8 cellular contexts compared by ENCODE assay signal in the genomic region with DNA sequence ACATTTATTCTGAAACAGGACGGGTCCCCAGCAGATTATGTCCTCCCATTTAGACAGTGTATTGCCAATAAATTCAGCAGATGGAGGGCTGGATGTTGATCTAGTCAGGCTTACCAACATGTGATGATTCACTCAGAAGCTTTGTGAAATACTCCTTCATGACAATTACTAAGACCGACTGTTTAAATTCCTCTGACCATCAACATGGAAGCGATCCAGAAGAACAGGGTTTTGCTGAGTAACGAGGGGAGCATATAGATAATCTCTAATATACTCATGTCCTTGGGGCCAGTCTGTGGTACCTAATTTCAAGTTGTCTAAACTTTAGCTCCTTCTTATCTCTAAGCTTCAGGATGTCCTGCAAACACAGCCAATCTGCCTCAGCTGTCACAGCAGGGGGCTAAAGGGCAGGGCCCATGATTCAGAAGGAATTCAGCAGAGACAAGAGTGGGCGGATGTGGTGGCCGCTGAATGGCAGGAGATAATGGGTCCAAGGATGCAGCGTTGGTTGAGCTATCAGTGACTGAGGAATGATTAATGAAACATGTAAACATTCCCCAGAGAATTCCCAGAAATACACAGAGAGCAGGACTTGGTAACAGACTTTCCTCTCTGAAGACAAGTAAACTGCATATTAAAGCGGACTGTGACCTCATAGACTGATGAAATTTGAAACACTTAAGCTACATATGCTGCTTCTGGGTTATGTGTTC.
DNase-seq lines count a peak whose midpoint lies in the region; ATAC-seq, FAIRE-seq and TF ChIP-seq lines count a peak whose summit lies in the region.

No MANE protein-coding gene starts in this region.

- H3K9me3 ChIP-seq in mammary epithelial cell (replicated peaks; ENCODE audit: insufficient read depth, low read length) (no peaks in the 10 kb centered on the region), HepG2 (ENCODE audit: low read length) (no peaks in the 10 kb centered on the region), OCI-LY7 (ENCODE audit: low read length) (no peaks in the 10 kb centered on the region)

- TF ChIP-seq RAD21 in HepG2 (CRISPR knock-in tag; IDR thresholded peaks at IDR 0.05) = no peak

- CTCF ChIA-PET in mammary epithelial cell (lab: Charles Lee; ENCODE audit: low non-redundant PET) (no interaction called here), HepG2 (lab: Yijun Ruan, JAX; ENCODE audit: low intra/inter-chr PET ratio, low total read pairs) (no interaction called here), OCI-LY7 (lab: Charles Lee; ENCODE audit: unreplicated experiment) (no interaction called here)

- ATAC-seq in HepG2 = peak; percentile 98

- H3K9ac ChIP-seq in mammary epithelial cell (ENCODE audit: insufficient read depth, low read length) = no peak overlapping the region
- H3K9ac ChIP-seq in HepG2 (ENCODE audit: insufficient read depth, low read depth, low read length) = peak overlapping the region; percentile 61

- no peaks in the 10 kb centered on the region for H3K79me2 ChIP-seq in mammary epithelial cell (ENCODE audit: insufficient read depth, low read length)
- peaks cover 11% of the 10 kb centered on the region for H3K79me2 ChIP-seq in HepG2 (ENCODE audit: insufficient read depth, low read length)
- H3K79me2 ChIP-seq in OCI-LY7 (ENCODE audit: insufficient read depth, low read depth, low read length) = no peaks in the 10 kb centered on the region

- H4K20me1 ChIP-seq in mammary epithelial cell (ENCODE audit: insufficient read depth, low read length) (no peaks in the 10 kb centered on the region), HepG2 (ENCODE audit: insufficient read depth, low read length) (no peaks in the 10 kb centered on the region), OCI-LY7 (ENCODE audit: insufficient read depth, low read length) (no peaks in the 10 kb centered on the region)

- H3K36me3 ChIP-seq in mammary epithelial cell (ENCODE audit: insufficient read depth, low read length) = no peaks in the 10 kb centered on the region
- no peaks in the 10 kb centered on the region; a peak in 1 of 5 replicates for H3K36me3 ChIP-seq in HepG2 (replicated peaks in 1 of 2; ENCODE audit: control insufficient read depth in 1 of 2, insufficient read depth in 2 of 2, low read length in 2 of 2)
- no peaks in the 10 kb centered on the region for H3K36me3 ChIP-seq in OCI-LY7 (ENCODE audit: insufficient read depth, low read length)

- peaks cover 15% of the 10 kb centered on the region for H3K4me1 ChIP-seq in mammary epithelial cell (ENCODE audit: insufficient read depth, low read length)
- peaks cover 73% of the 10 kb centered on the region for H3K4me1 ChIP-seq in HepG2 (ENCODE audit: insufficient read depth, low read length)
- H3K4me1 ChIP-seq in OCI-LY7 (ENCODE audit: insufficient read depth, low read length, poor library complexity, severe bottlenecking) = no peaks in the 10 kb centered on the region

- no peak overlapping the region for H2AFZ ChIP-seq in mammary epithelial cell (ENCODE audit: low read depth, low read length)
- H2AFZ ChIP-seq in HepG2 (ENCODE audit: low read length) = no peak overlapping the region
- H2AFZ ChIP-seq in OCI-LY7 (ENCODE audit: low read length) = no peak overlapping the region

- no peaks in the 10 kb centered on the region for H3K9me2 ChIP-seq in OCI-LY7 (ENCODE audit: insufficient read depth, low read length)

- TF ChIP-seq EP300 in HepG2 (IDR thresholded peaks at IDR 0.05; ENCODE audit: low read depth in 2 of 2, low read length in 2 of 2) (peak in 1 of 2 experiments; percentile 91; a peak in 2 of 4 replicates), HepG2 (CRISPR knock-in tag; IDR thresholded peaks at IDR 0.05; ENCODE audit: borderline replicate concordance) (peak; percentile 95)

- FAIRE-seq in HepG2 (lab: Jason Lieb, UNC) = peak; percentile 96

- no peak for TF ChIP-seq CTCF in AG09319 (IDR thresholded peaks at IDR 0.05; ENCODE audit: low read depth, low read length)
- TF ChIP-seq CTCF in mammary epithelial cell (conservative IDR thresholded peaks at IDR 0.05 in 1 of 2, IDR thresholded peaks at IDR 0.05 in 1 of 2; ENCODE audit: extremely low read depth in 1 of 2, insufficient read depth in 1 of 2, low read depth in 1 of 2, low read length in 2 of 2) = no peak
- TF ChIP-seq CTCF in HepG2 (CRISPR knock-in tag; IDR thresholded peaks at IDR 0.05) = 0 out of 2 replicates have a peak, but pooled peaks have one; percentile 6
- no peak for TF ChIP-seq CTCF in OCI-LY7 (conservative IDR thresholded peaks at IDR 0.05; ENCODE audit: low read length)

- DNase-seq in AG09319 (ENCODE audit: extremely low read depth, low read depth) = peak; percentile 96
- DNase-seq in HuH-7.5 (ENCODE audit: low spot score) = peak; percentile 49
- DNase-seq in mammary epithelial cell = peak; percentile 78
- peak; percentile 99 for DNase-seq in HepG2 (ENCODE audit: low spot score)
- no peak for DNase-seq in DMS114 treated with DMSO at 0.1 percent for 48 hours (lab: John Stamatoyannopoulos, UW; ENCODE audit: unreplicated experiment)
- no peak for DNase-seq in C1 segment of cervical spinal cord (lab: John Stamatoyannopoulos, UW)
- DNase-seq in OCI-LY7 (ENCODE audit: low spot score) = no peak
- DNase-seq in NCI-H1092 (lab: John Stamatoyannopoulos, UW) = no peak

- peak in 1 of 2 experiments; percentile 43; a peak in 1 of 4 replicates for TF ChIP-seq POLR2A in HepG2 (IDR thresholded peaks at IDR 0.05; ENCODE audit: insufficient read depth in 1 of 2, low read depth in 2 of 2, low read length in 2 of 2)

- peak overlapping the region; percentile 36 for H3K27ac ChIP-seq in mammary epithelial cell (ENCODE audit: insufficient read depth, low read depth, low read length)
- H3K27ac ChIP-seq in HepG2 (ENCODE audit: extremely low read length, insufficient read depth, low read length) = peak overlapping the region; percentile 86
- no peak overlapping the region for H3K27ac ChIP-seq in OCI-LY7 (ENCODE audit: low read depth, low read length, poor library complexity, severe bottlenecking)

- BruUV-seq in mammary epithelial cell (replicated peaks; lab: Mats Ljungman, UMichigan) (no TSS peak), HepG2 (replicated peaks; lab: Mats Ljungman, UMichigan) (TSS peak; percentile 65), OCI-LY7 (replicated peaks; lab: Mats Ljungman, UMichigan) (no TSS peak)

- WGBS in mammary epithelial cell (ENCODE audit: low coverage, missing lambda C conversion rate) = 45% methylated on average over 8 of the region's 8 CpGs
- WGBS in HepG2 (ENCODE audit: low lambda C conversion rate) = 3% methylated on average over 8 of the region's 8 CpGs

- POLR2A ChIA-PET in HepG2 (lab: Yijun Ruan, JAX) (interaction anchor here (0.6 to 2.1 kb wide), 18 partner anchors 9 to 190 kb away, joined by 3 to 18 read pairs (median 6); a partner anchor contains a TSS), OCI-LY7 (lab: Charles Lee) (no interaction called here)

- no peak overlapping the region for H3K4me3 ChIP-seq in mammary epithelial cell (replicated peaks in 1 of 3; ENCODE audit: insufficient read depth in 1 of 3, low read depth in 2 of 3, low read length in 3 of 3)
- peak overlapping the region; percentile 6 to 45 (median 29); a peak in 2 of 6 replicates for H3K4me3 ChIP-seq in HepG2 (replicated peaks in 1 of 3; ENCODE audit: insufficient read depth in 1 of 3, low read depth in 2 of 3, low read length in 3 of 3)
- no peak overlapping the region for H3K4me3 ChIP-seq in OCI-LY7 (ENCODE audit: low read depth, low read length, poor library complexity, severe bottlenecking)

- H3K27me3 ChIP-seq in mammary epithelial cell (ENCODE audit: insufficient read depth, low read length) (no peaks in the 10 kb centered on the region), HepG2 (ENCODE audit: control insufficient read depth in 1 of 2, insufficient read depth in 2 of 2, low read length in 2 of 2) (no peaks in the 10 kb centered on the region)

- dilution Hi-C loops in mammary epithelial cell (cut with HindIII; ENCODE audit: low sequenced_read_pairs) = loop anchor here (5.0 kb wide), 1 partner anchor 44 kb away; no protein-coding TSS in a partner anchor

- intact Hi-C loops in mammary epithelial cell (cut with micrococcal nuclease) = loop anchor here (5.0 kb wide), 1 partner anchor 131 kb away; a partner anchor contains a TSS
- intact Hi-C loops in HepG2 (cut with micrococcal nuclease; ENCODE audit: unreplicated experiment) = loop anchor here (2.0 to 5.0 kb wide), 4 partner anchors 66 to 784 kb away; a partner anchor contains a TSS
- intact Hi-C loops in OCI-LY7 (cut with micrococcal nuclease; ENCODE audit: unreplicated experiment) = no loop called here

- in situ Hi-C loops in mammary epithelial cell (cut with MboI; ENCODE audit: low sequenced_read_pairs in 2 of 2) = no loop called here
- in situ Hi-C loops in HepG2 (cut with HindIII; ENCODE audit: extremely low pct_ligation_motif_present, low pct_unique_long_range_greater_than_20kb) = no loop called here

- peak overlapping the region; percentile 44 for H3K4me2 ChIP-seq in mammary epithelial cell (ENCODE audit: insufficient read depth, low read depth, low read length)
- peak overlapping the region; percentile 73 for H3K4me2 ChIP-seq in HepG2 (ENCODE audit: low read depth, low read length)
- no peak overlapping the region for H3K4me2 ChIP-seq in OCI-LY7 (ENCODE audit: low read length)

TF ChIP-seq in HepG2, 621 proteins besides CTCF, POLR2A, EP300 and RAD21 (continues in another document):
- TF ChIP-seq ZBTB21 (CRISPR knock-in tag; IDR thresholded peaks at IDR 0.05) = peak; percentile 91
- no peak for TF ChIP-seq ARNTL (CRISPR knock-in tag; IDR thresholded peaks at IDR 0.05)
- TF ChIP-seq, protein P1, sequence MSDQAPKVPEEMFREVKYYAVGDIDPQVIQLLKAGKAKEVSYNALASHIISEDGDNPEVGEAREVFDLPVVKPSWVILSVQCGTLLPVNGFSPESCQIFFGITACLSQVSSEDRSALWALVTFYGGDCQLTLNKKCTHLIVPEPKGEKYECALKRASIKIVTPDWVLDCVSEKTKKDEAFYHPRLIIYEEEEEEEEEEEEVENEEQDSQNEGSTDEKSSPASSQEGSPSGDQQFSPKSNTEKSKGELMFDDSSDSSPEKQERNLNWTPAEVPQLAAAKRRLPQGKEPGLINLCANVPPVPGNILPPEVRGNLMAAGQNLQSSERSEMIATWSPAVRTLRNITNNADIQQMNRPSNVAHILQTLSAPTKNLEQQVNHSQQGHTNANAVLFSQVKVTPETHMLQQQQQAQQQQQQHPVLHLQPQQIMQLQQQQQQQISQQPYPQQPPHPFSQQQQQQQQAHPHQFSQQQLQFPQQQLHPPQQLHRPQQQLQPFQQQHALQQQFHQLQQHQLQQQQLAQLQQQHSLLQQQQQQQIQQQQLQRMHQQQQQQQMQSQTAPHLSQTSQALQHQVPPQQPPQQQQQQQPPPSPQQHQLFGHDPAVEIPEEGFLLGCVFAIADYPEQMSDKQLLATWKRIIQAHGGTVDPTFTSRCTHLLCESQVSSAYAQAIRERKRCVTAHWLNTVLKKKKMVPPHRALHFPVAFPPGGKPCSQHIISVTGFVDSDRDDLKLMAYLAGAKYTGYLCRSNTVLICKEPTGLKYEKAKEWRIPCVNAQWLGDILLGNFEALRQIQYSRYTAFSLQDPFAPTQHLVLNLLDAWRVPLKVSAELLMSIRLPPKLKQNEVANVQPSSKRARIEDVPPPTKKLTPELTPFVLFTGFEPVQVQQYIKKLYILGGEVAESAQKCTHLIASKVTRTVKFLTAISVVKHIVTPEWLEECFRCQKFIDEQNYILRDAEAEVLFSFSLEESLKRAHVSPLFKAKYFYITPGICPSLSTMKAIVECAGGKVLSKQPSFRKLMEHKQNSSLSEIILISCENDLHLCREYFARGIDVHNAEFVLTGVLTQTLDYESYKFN (CRISPR knock-in tag; conservative IDR thresholded peaks at IDR 0.05) = peak; percentile 96

Comparison
In these comparisons a context has a peak if more than half of its experiments do, and no peak if none do; other contexts are left out.
1. DNase-seq: peak in AG09319 (single experiment), HuH-7.5 (single experiment), mammary epithelial cell (single experiment) and HepG2 (single experiment); none in DMS114 treated with DMSO at 0.1 percent for 48 hours (single experiment), C1 segment of cervical spinal cord (0 of 14), OCI-LY7 (single experiment) and NCI-H1092 (single experiment).
2. H3K4me3 ChIP-seq: peak in HepG2 (3 of 3); none in mammary epithelial cell (0 of 3) and OCI-LY7 (single experiment).